ENCODE assay signal across 1 cellular context in genomic region chr19:46990998-46991676, GRCh38.
TF ChIP-seq lines count a peak whose summit lies in the region.

No MANE protein-coding gene starts in this region.

TF ChIP-seq in HepG2, 621 proteins besides CTCF, POLR2A, EP300 and RAD21 (continued from another document and continues in another):
- TF ChIP-seq ZNF646 (CRISPR knock-in tag; IDR thresholded peaks at IDR 0.05) (no peak), ZBTB33 (CRISPR knock-in tag; IDR thresholded peaks at IDR 0.05) (peak; percentile 53; the same call in 1 of the 2 replicates), NONO (IDR thresholded peaks at IDR 0.05) (no peak), NONO (CRISPR knock-in tag; conservative IDR thresholded peaks at IDR 0.05) (no peak), TRAFD1 (CRISPR knock-in tag; IDR thresholded peaks at IDR 0.05; ENCODE audit: borderline replicate concordance) (no peak), SKI (IDR thresholded peaks at IDR 0.05; ENCODE audit: partially characterized antibody) (no peak), GATAD1 (CRISPR knock-in tag; IDR thresholded peaks at IDR 0.05) (no peak), IKZF5 (CRISPR knock-in tag; IDR thresholded peaks at IDR 0.05) (peak; percentile 52; the same call in 1 of the 2 replicates), STAG1 (CRISPR knock-in tag; IDR thresholded peaks at IDR 0.05) (peak; percentile 94), TP53 (CRISPR knock-in tag; conservative IDR thresholded peaks at IDR 0.05) (no peak), ZNF362 (CRISPR knock-in tag; IDR thresholded peaks at IDR 0.05; ENCODE audit: borderline replicate concordance) (no peak), ELK4 (CRISPR knock-in tag; IDR thresholded peaks at IDR 0.05; ENCODE audit: borderline replicate concordance) (no peak), SCMH1 (CRISPR knock-in tag; IDR thresholded peaks at IDR 0.05; ENCODE audit: borderline replicate concordance) (no peak), JARID2 (CRISPR knock-in tag; IDR thresholded peaks at IDR 0.05; ENCODE audit: insufficient replicate concordance) (no peak), FOXA1 (IDR thresholded peaks at IDR 0.05) (no peak), FOXA1 (CRISPR knock-in tag; IDR thresholded peaks at IDR 0.05) (no peak), ZNF414 (CRISPR knock-in tag; IDR thresholded peaks at IDR 0.05) (no peak), PCBP1 (IDR thresholded peaks at IDR 0.05; ENCODE audit: borderline replicate concordance, low read depth, low read length) (no peak), ZBTB10 (CRISPR knock-in tag; IDR thresholded peaks at IDR 0.05; ENCODE audit: borderline replicate concordance) (no peak), ZMAT3 (CRISPR knock-in tag; conservative IDR thresholded peaks at IDR 0.05) (no peak), SNRNP70 (IDR thresholded peaks at IDR 0.05; ENCODE audit: low read depth, low read length) (no peak), ZMYM3 (CRISPR knock-in tag; IDR thresholded peaks at IDR 0.05) (no peak), ARID4A (CRISPR knock-in tag; IDR thresholded peaks at IDR 0.05; ENCODE audit: borderline replicate concordance) (peak; percentile 50; the same call in 1 of the 2 replicates), ZNF766 (CRISPR knock-in tag; IDR thresholded peaks at IDR 0.05; ENCODE audit: borderline replicate concordance) (no peak), PAX8 (CRISPR knock-in tag; IDR thresholded peaks at IDR 0.05; ENCODE audit: borderline replicate concordance) (no peak), ZNF761 (CRISPR knock-in tag; conservative IDR thresholded peaks at IDR 0.05) (no peak), ZNF546 (CRISPR knock-in tag; conservative IDR thresholded peaks at IDR 0.05) (no peak), ATRX (CRISPR knock-in tag; IDR thresholded peaks at IDR 0.05; ENCODE audit: borderline replicate concordance) (no peak), DNMT1 (CRISPR knock-in tag; IDR thresholded peaks at IDR 0.05) (no peak), IKZF4 (CRISPR knock-in tag; IDR thresholded peaks at IDR 0.05; ENCODE audit: borderline replicate concordance, low read depth, not compliant biosample characterization) (no peak), SOX13 (IDR thresholded peaks at IDR 0.05) (no peak), SOX13 (CRISPR knock-in tag; conservative IDR thresholded peaks at IDR 0.05 in 1 of 2, IDR thresholded peaks at IDR 0.05 in 1 of 2) (no peak; a peak in 1 of 4 replicates), RBAK (CRISPR knock-in tag; IDR thresholded peaks at IDR 0.05) (no peak), HNF4G (IDR thresholded peaks at IDR 0.05; ENCODE audit: borderline replicate concordance, low read depth, low read length) (no peak), HNF4G (CRISPR knock-in tag; IDR thresholded peaks at IDR 0.05; ENCODE audit: borderline replicate concordance, low read depth) (0 out of 2 replicates have a peak, but pooled peaks have one; percentile 34), ZSCAN25 (CRISPR knock-in tag; IDR thresholded peaks at IDR 0.05) (no peak), SMARCE1 (IDR thresholded peaks at IDR 0.05; ENCODE audit: borderline replicate concordance) (no peak), ZNF101 (CRISPR knock-in tag; IDR thresholded peaks at IDR 0.05; ENCODE audit: borderline replicate concordance, low read depth) (no peak), KDM3A (CRISPR knock-in tag; IDR thresholded peaks at IDR 0.05; ENCODE audit: low read depth) (peak; percentile 92)
